1 cellular context compared by ENCODE assay signal in genomic region chr1:108140177-108140576, GRCh38.
A peak's percentile ranks its signal among the peaks of the same experiment; 100 is the strongest.
TF ChIP-seq lines count a peak whose summit lies in the region.

No MANE protein-coding gene starts in this region.

TF ChIP-seq in K562, 482 proteins besides CTCF, POLR2A, EP300 and RAD21 (continued from another document and continues in another):
- no peak for TF ChIP-seq UBTF (IDR thresholded peaks at IDR 0.05; ENCODE audit: borderline replicate concordance in 1 of 2, low read depth in 2 of 2, low read length in 2 of 2)
- TF ChIP-seq CBFA2T3 (IDR thresholded peaks at IDR 0.05) = peak; percentile 73
- TF ChIP-seq FOXP4 (CRISPR knock-in tag; IDR thresholded peaks at IDR 0.05; ENCODE audit: borderline replicate concordance) = no peak
- TF ChIP-seq ETV5 (CRISPR knock-in tag; IDR thresholded peaks at IDR 0.05; ENCODE audit: low read depth) = no peak
- no peak for TF ChIP-seq CGGBP1 (CRISPR knock-in tag; IDR thresholded peaks at IDR 0.05)
- peak; percentile 76 for TF ChIP-seq SMARCA4 (IDR thresholded peaks at IDR 0.05)
- no peak for TF ChIP-seq ZMIZ1 (IDR thresholded peaks at IDR 0.05; ENCODE audit: low read depth in 2 of 2, low read length in 2 of 2)
- no peak for TF ChIP-seq CLOCK (CRISPR knock-in tag; IDR thresholded peaks at IDR 0.05; ENCODE audit: borderline replicate concordance)
- no peak for TF ChIP-seq RB1 (IDR thresholded peaks at IDR 0.05; ENCODE audit: low read depth)
- peak; percentile 44 for TF ChIP-seq HDAC3 (IDR thresholded peaks at IDR 0.05; ENCODE audit: borderline replicate concordance, partially characterized antibody)
- TF ChIP-seq GABPB2 (CRISPR knock-in tag; conservative IDR thresholded peaks at IDR 0.05) = no peak
- no peak for TF ChIP-seq GTF2E2 (tag; IDR thresholded peaks at IDR 0.05)
- no peak for TF ChIP-seq EHMT2 (IDR thresholded peaks at IDR 0.05)
- no peak for TF ChIP-seq ZNF143 (CRISPR knock-in tag; IDR thresholded peaks at IDR 0.05)
- no peak for TF ChIP-seq RAD51 (IDR thresholded peaks at IDR 0.05; ENCODE audit: borderline replicate concordance, low read depth)
- peak; percentile 55 for TF ChIP-seq TAL1 (IDR thresholded peaks at IDR 0.05)
- TF ChIP-seq TEAD4 (IDR thresholded peaks at IDR 0.05; ENCODE audit: low read length) = peak; percentile 63
- no peak for TF ChIP-seq TEAD4 (CRISPR knock-in tag; IDR thresholded peaks at IDR 0.05; ENCODE audit: borderline replicate concordance)
- TF ChIP-seq YBX1 (IDR thresholded peaks at IDR 0.05) = no peak
- no peak for TF ChIP-seq ZNF398 (CRISPR knock-in tag; IDR thresholded peaks at IDR 0.05)
- no peak for TF ChIP-seq SAFB (IDR thresholded peaks at IDR 0.05; ENCODE audit: borderline replicate concordance, low read depth, low read length)
- TF ChIP-seq NONO (IDR thresholded peaks at IDR 0.05; ENCODE audit: low read depth in 2 of 2, low read length in 1 of 2) = no peak
- no peak for TF ChIP-seq ATF4 (CRISPR knock-in tag; IDR thresholded peaks at IDR 0.05)
- peak in 1 of 2 experiments; percentile 34 for TF ChIP-seq NCOA2 (IDR thresholded peaks at IDR 0.05; ENCODE audit: partially characterized antibody in 2 of 2)
- TF ChIP-seq AFF1 (IDR thresholded peaks at IDR 0.05; ENCODE audit: low read depth in 1 of 2, partially characterized antibody in 2 of 2) = no peak
- peak; percentile 41; the same call in 1 of the 2 replicates for TF ChIP-seq SMARCC2 (IDR thresholded peaks at IDR 0.05; ENCODE audit: low read depth)
- no peak for TF ChIP-seq SIN3A (IDR thresholded peaks at IDR 0.05; ENCODE audit: borderline replicate concordance in 2 of 2, control insufficient read depth in 1 of 2, low read depth in 2 of 2, low read length in 2 of 2)
- TF ChIP-seq SOX6 (IDR thresholded peaks at IDR 0.05) = peak; percentile 90
- no peak for TF ChIP-seq CHD2 (IDR thresholded peaks at IDR 0.05; ENCODE audit: low read depth, low read length)
- TF ChIP-seq ZNF57 (CRISPR knock-in tag; IDR thresholded peaks at IDR 0.05) = no peak
- no peak for TF ChIP-seq SP1 (CRISPR knock-in tag; IDR thresholded peaks at IDR 0.05)
- no peak for TF ChIP-seq ATF3 (IDR thresholded peaks at IDR 0.05)
- TF ChIP-seq ATF3 (CRISPR knock-in tag; conservative IDR thresholded peaks at IDR 0.05) = no peak
- TF ChIP-seq MTA2 (IDR thresholded peaks at IDR 0.05; ENCODE audit: low read depth) = 0 out of 2 replicates have a peak, but pooled peaks have one; percentile 54
- TF ChIP-seq FOXJ3 (CRISPR knock-in tag; IDR thresholded peaks at IDR 0.05) = no peak
- TF ChIP-seq NBN (IDR thresholded peaks at IDR 0.05; ENCODE audit: low read depth) = no peak
- TF ChIP-seq ZNF121 (CRISPR knock-in tag; conservative IDR thresholded peaks at IDR 0.05) = no peak
- no peak for TF ChIP-seq JUN (IDR thresholded peaks at IDR 0.05; ENCODE audit: borderline replicate concordance, low read depth, low read length)
- TF ChIP-seq JUN (CRISPR knock-in tag; IDR thresholded peaks at IDR 0.05; ENCODE audit: borderline replicate concordance) = no peak
- TF ChIP-seq PHB (CRISPR knock-in tag; IDR thresholded peaks at IDR 0.05) = no peak
- TF ChIP-seq BRCA1 (IDR thresholded peaks at IDR 0.05) = no peak
- TF ChIP-seq BRCA1 (CRISPR knock-in tag; IDR thresholded peaks at IDR 0.05) = no peak
- TF ChIP-seq MITF (IDR thresholded peaks at IDR 0.05) = no peak
- no peak for TF ChIP-seq ZNF217 (CRISPR knock-in tag; IDR thresholded peaks at IDR 0.05)
- no peak for TF ChIP-seq SRF (CRISPR knock-in tag; IDR thresholded peaks at IDR 0.05)
